In genomic region chr3:119562307-119562961, GRCh38 we compare ENCODE assay signal across 9 cellular contexts. TPM values are rescaled to one million over a fixed set of nuclear protein-coding genes. Genes with fewer than 3 reads are reported as not detected.
DNase-seq lines count a peak whose midpoint lies in the region; ATAC-seq and TF ChIP-seq lines count a peak whose summit lies in the region.
"Had no signal": no experiment of that assay in that cellular context is flagged by ENCODE, and none has a peak within 500 bp of the region (broad histone marks: within the 10 kb centered on the region; RNA-seq: fewer than 3 reads in every experiment).

No MANE protein-coding gene starts in this region.

- peaks cover 5 to 6% of the 10 kb centered on the region in 2 donors for H3K4me1 Mint-ChIP-seq in natural killer cell
- H3K4me1 Mint-ChIP-seq: nephron had no signal

- ATAC-seq in GM19324 (IDR thresholded peaks at IDR 0.05; ENCODE audit: low FRiP score, unreplicated experiment) (peak; percentile 75), HG03196 (IDR thresholded peaks at IDR 0.05; ENCODE audit: unreplicated experiment) (peak; percentile 86), natural killer cell (peak; percentile 75 to 83 (median 77)), PC-3 (no peak)

- no peak for TF ChIP-seq CTCF in natural killer cell (IDR thresholded peaks at IDR 0.05)
- no peak for TF ChIP-seq CTCF in PC-3 (conservative IDR thresholded peaks at IDR 0.05; ENCODE audit: low read depth, low read length)

- no peaks in the 10 kb centered on the region for H3K9me2 ChIP-seq in PC-3 (replicated peaks; ENCODE audit: low read length)

- no peak overlapping the region for H3K4me3 Mint-ChIP-seq in natural killer cell
- H3K4me3 Mint-ChIP-seq: nephron had no signal

- POLR2A ChIA-PET in PC-3 (lab: Charles Lee; ENCODE audit: unreplicated experiment): no interaction called here

- intact Hi-C loops in natural killer cell (cut with micrococcal nuclease): no loop called here
- intact Hi-C loops in PC-3 (cut with micrococcal nuclease): no loop called here

- H3K27ac ChIP-seq in BLaER1 treated with 17β-estradiol and CSF1 and Interleukin-3, amounts not matched to agents 10 nM and 100 nM: peak overlapping the region in 10 of 11 experiments; percentile 5 to 80 (median 51); a peak in 16 of 22 replicates
- H3K27ac ChIP-seq in PC-3 (ENCODE audit: low read length): no peak overlapping the region

- no peaks in the 10 kb centered on the region for H4K20me1 ChIP-seq in BLaER1 treated with 17β-estradiol and CSF1 and Interleukin-3, amounts not matched to agents 10 nM and 100 nM
- no peaks in the 10 kb centered on the region for H4K20me1 ChIP-seq in PC-3 (ENCODE audit: low read length)

- peaks cover under 1 to 11% of the 10 kb centered on the region in 2 donors for H3K27me3 Mint-ChIP-seq in natural killer cell (ENCODE audit: low read depth in 2 of 2)

- peaks cover 0 to 53% (median 12%) of the 10 kb centered on the region in 10 experiments; a peak in 17 of 20 replicates for H3K4me1 ChIP-seq in BLaER1 treated with 17β-estradiol and CSF1 and Interleukin-3, amounts not matched to agents 10 nM and 100 nM
- no peaks in the 10 kb centered on the region for H3K4me1 ChIP-seq in PC-3 (ENCODE audit: insufficient read depth, low read length)

- H3K4me3 ChIP-seq in BLaER1 treated with 17β-estradiol and CSF1 and Interleukin-3, amounts not matched to agents 10 nM and 100 nM: no peak overlapping the region
- no peak overlapping the region for H3K4me3 ChIP-seq in PC-3 (ENCODE audit: low read length)

- BruUV-seq in PC-3 (replicated peaks; lab: Mats Ljungman, UMichigan): no TSS peak

- peak; percentile 39 to 51 for DNase-seq in activated CD4-positive, alpha-beta T cell treated with anti-CD3 and anti-CD28 coated beads, Interleukin-2, amount 50 U/mL, for 48 hours
- peak; percentile 24 for DNase-seq in natural killer cell
- DNase-seq in inferior parietal cortex (ENCODE audit: extremely low spot score): no peak
- no peak for DNase-seq in PC-3
- DNase-seq in GM03348 (ENCODE audit: low spot score): no peak

- peak overlapping the region in 1 of 2 donors; percentile 84 for H3K27ac Mint-ChIP-seq in natural killer cell
- H3K27ac Mint-ChIP-seq: nephron had no signal

- H2AFZ ChIP-seq in PC-3 (ENCODE audit: low read length): no peak overlapping the region

- H3K9ac ChIP-seq in BLaER1 treated with 17β-estradiol and CSF1 and Interleukin-3, amounts not matched to agents 10 nM and 100 nM: peak overlapping the region in 4 of 11 experiments; percentile 19 to 64 (median 53); a peak in 5 of 22 replicates
- H3K9ac ChIP-seq in PC-3 (ENCODE audit: low read length): no peak overlapping the region

- no peaks in the 10 kb centered on the region for H3K36me3 Mint-ChIP-seq in natural killer cell

- peaks cover 0 to 8% (median 3%) of the 10 kb centered on the region in 11 experiments; a peak in 7 of 22 replicates for H3K9me3 ChIP-seq in BLaER1 treated with 17β-estradiol and CSF1 and Interleukin-3, amounts not matched to agents 10 nM and 100 nM (replicated peaks in 1 of 11)
- H3K9me3 ChIP-seq in PC-3 (ENCODE audit: low read length): no peaks in the 10 kb centered on the region

- H3F3A ChIP-seq in PC-3 (ENCODE audit: low read length, unreplicated experiment): no peaks in the 10 kb centered on the region

- H3K79me2 ChIP-seq in PC-3 (ENCODE audit: low read length): no peaks in the 10 kb centered on the region

- H3K4me2 ChIP-seq in BLaER1 treated with 17β-estradiol and CSF1 and Interleukin-3, amounts not matched to agents 10 nM and 100 nM: peak overlapping the region in 10 of 11 experiments; percentile 33 to 83 (median 68); a peak in 19 of 22 replicates
- no peak overlapping the region for H3K4me2 ChIP-seq in PC-3 (ENCODE audit: low read length)

- no peaks in the 10 kb centered on the region for H3K27me3 ChIP-seq in BLaER1 treated with 17β-estradiol and CSF1 and Interleukin-3, amounts not matched to agents 10 nM and 100 nM
- H3K27me3 ChIP-seq in PC-3 (ENCODE audit: low read length): no peaks in the 10 kb centered on the region

- CTCF ChIA-PET in PC-3 (lab: Charles Lee): no interaction called here

- no peaks in the 10 kb centered on the region for H3K9me3 Mint-ChIP-seq in natural killer cell
- H3K9me3 Mint-ChIP-seq: nephron had no signal

- H3K36me3 ChIP-seq in BLaER1 treated with 17β-estradiol and CSF1 and Interleukin-3, amounts not matched to agents 10 nM and 100 nM: peaks cover 0 to 4% (median 0%) of the 10 kb centered on the region in 11 experiments; a peak in 1 of 22 replicates
- no peaks in the 10 kb centered on the region for H3K36me3 ChIP-seq in PC-3 (ENCODE audit: low read depth, low read length)

RNA-seq across cellular contexts. Expression of gene CD80, which starts 3.0 kb away (rescaled TPM):
- total RNA-seq in natural killer cell: 1 to 10 TPM in 1 of 3 donors, under 1 TPM in 1, not detected in 1; 0.40 to 1.1 TPM
- total RNA-seq in PC-3 (2014; rRNA removed): not detected in 2 replicates

RNA-seq across cellular contexts. Expression of gene ADPRH, which starts 16.9 kb away (rescaled TPM):
- 1 to 10 TPM; 3.8 to 6.2 (median 4.5) TPM for total RNA-seq in natural killer cell
- 4.7 and 5.6 TPM in 2 replicates for total RNA-seq in PC-3 (2014; rRNA removed)

RNA-seq across cellular contexts. Expression of gene PLA1A, which starts 35.3 kb away (rescaled TPM):
- total RNA-seq in natural killer cell (under 1 TPM in 2 of 3 donors, not detected in 1; 0.20 to 0.34 TPM), PC-3 (2014; rRNA removed) (0.36 TPM in 1 of 2 replicates, not detected in the other)

Comparison
In these comparisons a context has a peak if more than half of its experiments do, and no peak if none do; other contexts are left out.
1. DNase-seq: peak in activated CD4-positive, alpha-beta T cell treated with anti-CD3 and anti-CD28 coated beads, Interleukin-2, amount 50 U/mL, for 48 hours (2 of 2) and natural killer cell (single experiment); none in inferior parietal cortex (single experiment), PC-3 (single experiment) and GM03348 (single experiment).